In genomic region chr1:155196103-155196892, GRCh38 we compare ENCODE assay signal across 10 cellular contexts. TPM values are rescaled to one million over a fixed set of nuclear protein-coding genes. Genes with fewer than 3 reads are reported as not detected.
A peak's percentile ranks its signal among the peaks of the same experiment; 100 is the strongest.
DNase-seq lines count a peak whose midpoint lies in the region; ATAC-seq and TF ChIP-seq lines count a peak whose summit lies in the region.
"Had no signal": no experiment of that assay in that cellular context is flagged by ENCODE, and none has a peak within 500 bp of the region (broad histone marks: within the 10 kb centered on the region; RNA-seq: fewer than 3 reads in every experiment).

No MANE protein-coding gene starts in this region.

- H3K4me1 ChIP-seq in cardiac muscle cell (ENCODE audit: low read depth) = peaks cover 11% of the 10 kb centered on the region
- peaks cover 6 to 40% (median 29%) of the 10 kb centered on the region in 9 donors for H3K4me1 ChIP-seq in heart right ventricle
- peaks cover 26% of the 10 kb centered on the region for H3K4me1 ChIP-seq in lower lobe of right lung
- H3K4me1 ChIP-seq in transverse colon = peaks cover 10 to 37% (median 32%) of the 10 kb centered on the region in 4 donors

- H3K9me3 ChIP-seq in cardiac muscle cell (ENCODE audit: low read depth) (no peaks in the 10 kb centered on the region), heart right ventricle (no peaks in the 10 kb centered on the region), lower lobe of right lung (no peaks in the 10 kb centered on the region), transverse colon (no peaks in the 10 kb centered on the region)

- TF ChIP-seq EP300 in transverse colon (IDR thresholded peaks at IDR 0.05; ENCODE audit: low read depth) = no peak

- TF ChIP-seq CTCF in cardiac muscle cell (IDR thresholded peaks at IDR 0.05; ENCODE audit: low read depth, low read length) (no peak), heart right ventricle (IDR thresholded peaks at IDR 0.05) (no peak), lower lobe of right lung (IDR thresholded peaks at IDR 0.05) (no peak), transverse colon (IDR thresholded peaks at IDR 0.05) (no peak)

- peaks cover 2% of the 10 kb centered on the region for H3K36me3 ChIP-seq in cardiac muscle cell
- H3K36me3 ChIP-seq in heart right ventricle = peaks cover 0 to 20% (median 0%) of the 10 kb centered on the region in 9 donors
- peaks cover 12% of the 10 kb centered on the region for H3K36me3 ChIP-seq in lower lobe of right lung
- H3K36me3 ChIP-seq in transverse colon = no peaks in the 10 kb centered on the region

- WGBS in heart right ventricle, 2 donors = 87 to 88% methylated on average over 6 of the region's 6 CpGs
- 74% methylated on average over 6 of the region's 6 CpGs; no CpG with 5 or more reads in 1 of the 2 donors for WGBS in transverse colon (ENCODE audit: low coverage in 1 of 2), 2 donors

- in situ Hi-C loops in transverse colon (cut with MboI; ENCODE audit: low pct_ligation_motif_present in 1 of 4, low pct_unique_long_range_greater_than_20kb in 1 of 4, low sequenced_read_pairs in 3 of 4) = no loop called here

- ATAC-seq in heart right ventricle (no peak), lower lobe of right lung (no peak), HG03521 (IDR thresholded peaks at IDR 0.05; ENCODE audit: unreplicated experiment) (no peak)

- intact Hi-C loops in heart right ventricle (cut with DNase I) (no loop called here), lower lobe of right lung (cut with DNase I) (no loop called here), transverse colon (cut with DNase I; ENCODE audit: low total_unique reads) (loop anchor here (5.0 kb wide), 1 partner anchor 131 kb away; no protein-coding TSS in a partner anchor)

- H3K27ac ChIP-seq in cardiac muscle cell (no peak overlapping the region), heart right ventricle (no peak overlapping the region), lower lobe of right lung (no peak overlapping the region), transverse colon (peak overlapping the region in 3 of 4 donors; percentile 9 to 95 (median 92))
- H3K27ac ChIP-seq: brain microvascular endothelial cell had no signal

- H3K4me3 ChIP-seq in cardiac muscle cell (peak overlapping the region; percentile 44), heart right ventricle (no peak overlapping the region), lower lobe of right lung (no peak overlapping the region), transverse colon (no peak overlapping the region)

- TF ChIP-seq POLR2A in transverse colon (IDR thresholded peaks at IDR 0.05) = no peak

- DNase-seq in cardiac muscle cell (ENCODE audit: low read depth in 1 of 2, low spot score in 1 of 2) (no peak), heart right ventricle (no peak), astrocyte of the hippocampus (ENCODE audit: low read depth, low spot score) (peak; percentile 86), lower lobe of right lung (peak; percentile 45), transverse colon (no peak), NCI-H146 treated with DMSO at 0.1 percent for 48 hours (lab: John Stamatoyannopoulos, UW; ENCODE audit: unreplicated experiment) (no peak)
- DNase-seq in stimulated activated CD4-positive, alpha-beta T cell treated with anti-CD3 and anti-CD28 coated beads, Interleukin-15, amount 100 ng/mL, for 24 hours = no peak
- DNase-seq: brain microvascular endothelial cell; stimulated activated CD8-positive, alpha-beta memory T cell treated with anti-CD3 and anti-CD28 coated beads, Interleukin-4, amount 100 ng/mL, for 48 hours had no signal

- H3K27me3 ChIP-seq in cardiac muscle cell (no peaks in the 10 kb centered on the region), heart right ventricle (no peaks in the 10 kb centered on the region), lower lobe of right lung (ENCODE audit: low read depth) (no peaks in the 10 kb centered on the region), transverse colon (no peaks in the 10 kb centered on the region)
- H3K27me3 ChIP-seq: brain microvascular endothelial cell had no signal

RNA-seq across cellular contexts. Expression of gene THBS3, which starts 11.4 kb away (rescaled TPM):
- total RNA-seq in cardiac muscle cell = 10.8 and 14.2 TPM in 2 replicates
- 9.4 and 15.1 TPM in 2 replicates for polyA plus RNA-seq in cardiac muscle cell
- 1 to 10 TPM; 3.8 to 8.8 (median 6.4) TPM for total RNA-seq in heart right ventricle
- 10 to 100 TPM in 1 of 2 donors, 1 to 10 TPM in 1; 4.9 to 23.5 TPM for polyA plus RNA-seq in heart right ventricle
- total RNA-seq in lower lobe of right lung = 24.4 TPM
- 10 to 100 TPM; 19.2 to 37.8 (median 27.0) TPM for total RNA-seq in transverse colon

RNA-seq across cellular contexts. Expression of gene MTX1, which starts 12.2 kb away (rescaled TPM):
- total RNA-seq in cardiac muscle cell (24.7 and 45.0 TPM in 2 replicates), heart right ventricle (10 to 100 TPM; 13.1 to 25.8 (median 17.1) TPM), lower lobe of right lung (27.9 TPM), transverse colon (10 to 100 TPM; 24.3 to 64.0 (median 46.0) TPM)
- polyA plus RNA-seq in cardiac muscle cell (31.9 and 50.2 TPM in 2 replicates), heart right ventricle (10 to 100 TPM; 33.9 to 49.7 TPM)

RNA-seq across cellular contexts. Expression of gene TRIM46, which starts 22.6 kb away (rescaled TPM):
- total RNA-seq in cardiac muscle cell = 3.6 and 5.4 TPM in 2 replicates
- polyA plus RNA-seq in cardiac muscle cell = 2.9 and 3.2 TPM in 2 replicates
- total RNA-seq in heart right ventricle = under 1 TPM in 2 of 10 donors, not detected in 8; 0.10 to 0.35 TPM
- under 1 TPM; 0.04 to 0.07 TPM for polyA plus RNA-seq in heart right ventricle
- total RNA-seq in lower lobe of right lung = 0.35 TPM
- under 1 TPM in 2 of 4 donors, not detected in 2; 0.41 to 0.48 TPM for total RNA-seq in transverse colon

RNA-seq across cellular contexts. Expression of gene KRTCAP2, which starts 23.2 kb away (rescaled TPM):
- total RNA-seq in cardiac muscle cell (122 and 124 TPM in 2 replicates), heart right ventricle (100 to 1,000 TPM in 9 of 10 donors, 10 to 100 TPM in 1; 96.1 to 173 (median 114) TPM), lower lobe of right lung (173 TPM), transverse colon (100 to 1,000 TPM; 106 to 240 (median 131) TPM)
- polyA plus RNA-seq in cardiac muscle cell (357 and 428 TPM in 2 replicates), heart right ventricle (100 to 1,000 TPM; 302 to 355 TPM)

RNA-seq across cellular contexts. Expression of gene DPM3, which starts 56.0 kb away (rescaled TPM):
- total RNA-seq in cardiac muscle cell (102 and 114 TPM in 2 replicates), heart right ventricle (10 to 100 TPM; 48.2 to 70.9 (median 53.4) TPM), lower lobe of right lung (62.3 TPM), transverse colon (100 to 1,000 TPM in 1 of 4 donors, 10 to 100 TPM in 2, 1 to 10 TPM in 1; 7.2 to 130 (median 62.6) TPM)
- polyA plus RNA-seq in cardiac muscle cell (105 and 110 TPM in 2 replicates), heart right ventricle (100 to 1,000 TPM; 144 to 304 TPM)

Comparison
In these comparisons a context has a peak if more than half of its experiments do, and no peak if none do; other contexts are left out.
1. DNase-seq: peak in astrocyte of the hippocampus (single experiment) and lower lobe of right lung (single experiment); none in cardiac muscle cell (0 of 2), heart right ventricle (0 of 2), transverse colon (single experiment), NCI-H146 treated with DMSO at 0.1 percent for 48 hours (single experiment) and stimulated activated CD4-positive, alpha-beta T cell treated with anti-CD3 and anti-CD28 coated beads, Interleukin-15, amount 100 ng/mL, for 24 hours (single experiment).
2. H3K27ac ChIP-seq: peak in transverse colon (3 of 4); none in cardiac muscle cell (single experiment), heart right ventricle (0 of 10) and lower lobe of right lung (single experiment).